ENCODE assay signal across 2 cellular contexts in genomic region chr6:7770601-7771000, GRCh38.
TF ChIP-seq lines count a peak whose summit lies in the region.

No MANE protein-coding gene starts in this region.

TF ChIP-seq in GM23338, 12 proteins besides CTCF, POLR2A, EP300 and RAD21:
- TF ChIP-seq STAT1 (IDR thresholded peaks at IDR 0.05; ENCODE audit: unreplicated experiment) = no peak
- TF ChIP-seq ZNF331 (CRISPR knock-in tag; IDR thresholded peaks at IDR 0.05; ENCODE audit: low read depth) = no peak
- no peak for TF ChIP-seq NANOG (IDR thresholded peaks at IDR 0.05; ENCODE audit: borderline replicate concordance)
- TF ChIP-seq EZH2phosphoT487 (IDR thresholded peaks at IDR 0.05; ENCODE audit: unreplicated experiment) = no peak
- TF ChIP-seq REST (IDR thresholded peaks at IDR 0.05; ENCODE audit: unreplicated experiment) = no peak
- no peak for TF ChIP-seq CREB1 (CRISPR knock-in tag; IDR thresholded peaks at IDR 0.05; ENCODE audit: low read depth)

TF ChIP-seq in H1, 55 proteins besides CTCF, POLR2A, EP300 and RAD21:
- TF ChIP-seq CTBP2 (IDR thresholded peaks at IDR 0.05; ENCODE audit: borderline replicate concordance, insufficient read depth, insufficient read length, low read length) (no peak), YY1 (IDR thresholded peaks at IDR 0.05; ENCODE audit: low read depth, low read length) (no peak), KDM5A (IDR thresholded peaks at IDR 0.05; ENCODE audit: low read length) (no peak), JUN (IDR thresholded peaks at IDR 0.05; ENCODE audit: low read depth, low read length) (no peak), CHD7 (IDR thresholded peaks at IDR 0.05; ENCODE audit: insufficient replicate concordance, low read length) (peak; percentile 34), TBP (IDR thresholded peaks at IDR 0.05; ENCODE audit: low read depth, low read length) (no peak), ASH2L (IDR thresholded peaks at IDR 0.05; ENCODE audit: low read length) (no peak), E2F6 (IDR thresholded peaks at IDR 0.05) (no peak), BACH1 (IDR thresholded peaks at IDR 0.05; ENCODE audit: low read length) (no peak), BCL11A (IDR thresholded peaks at IDR 0.05; ENCODE audit: low read depth in 2 of 2, low read length in 2 of 2) (no peak), SP4 (IDR thresholded peaks at IDR 0.05; ENCODE audit: low read length) (no peak), TCF12 (IDR thresholded peaks at IDR 0.05; ENCODE audit: low read depth, low read length) (no peak), RBBP5 (IDR thresholded peaks at IDR 0.05; ENCODE audit: borderline replicate concordance, low read depth, low read length) (no peak), MAFK (IDR thresholded peaks at IDR 0.05; ENCODE audit: low read depth, low read length) (peak; percentile 79), SP2 (IDR thresholded peaks at IDR 0.05; ENCODE audit: low read length) (no peak), POU5F1 (IDR thresholded peaks at IDR 0.05; ENCODE audit: low read depth, low read length) (0 out of 2 replicates have a peak, but pooled peaks have one; percentile 47), RNF2 (IDR thresholded peaks at IDR 0.05; ENCODE audit: borderline replicate concordance, low read depth, low read length, missing control alignments, poor library complexity, severe bottlenecking) (no peak), HDAC6 (IDR thresholded peaks at IDR 0.05; ENCODE audit: low read depth, low read length) (no peak), JUND (IDR thresholded peaks at IDR 0.05; ENCODE audit: low read length) (no peak), ATF3 (IDR thresholded peaks at IDR 0.05; ENCODE audit: insufficient read depth, low read depth, low read length) (no peak), TAF1 (IDR thresholded peaks at IDR 0.05; ENCODE audit: low read depth, low read length) (no peak), NANOG (IDR thresholded peaks at IDR 0.05; ENCODE audit: insufficient read depth, low read depth, low read length, poor library complexity, severe bottlenecking) (no peak)
